1 cellular context compared by ENCODE assay signal in the genomic region with DNA sequence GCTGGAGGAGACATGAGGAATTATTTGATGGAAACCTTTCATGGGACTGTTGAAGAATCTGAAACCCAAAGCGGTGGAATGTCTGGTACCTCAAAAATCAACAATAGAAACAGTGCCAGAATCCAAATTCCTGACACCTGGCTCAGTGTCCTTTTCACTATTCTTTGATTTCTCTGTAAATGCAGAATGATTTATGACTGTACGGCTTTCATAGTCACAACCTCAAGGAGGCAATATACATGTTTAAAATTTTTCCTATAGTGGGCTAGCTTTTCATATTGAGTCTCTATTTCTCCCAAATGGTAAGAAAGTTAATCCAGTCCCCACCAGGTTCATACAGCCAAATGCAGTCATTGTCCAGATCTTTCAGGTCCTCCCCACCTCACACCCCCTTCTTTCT.
A peak's percentile ranks its signal among the peaks of the same experiment; 100 is the strongest.
TF ChIP-seq lines count a peak whose summit lies in the region.

No MANE protein-coding gene starts in this region.

TF ChIP-seq in K562, 482 proteins besides CTCF, POLR2A, EP300 and RAD21:
- TF ChIP-seq PKNOX1 (IDR thresholded peaks at IDR 0.05) (peak; percentile 54), PTTG1 (tag; IDR thresholded peaks at IDR 0.05; ENCODE audit: low read depth) (no peak), ID3 (CRISPR knock-in tag; IDR thresholded peaks at IDR 0.05) (no peak), ID3 (tag; IDR thresholded peaks at IDR 0.05) (no peak), ETS1 (conservative IDR thresholded peaks at IDR 0.05; ENCODE audit: control insufficient read depth, low read depth, low read length) (no peak), TRIM28 (IDR thresholded peaks at IDR 0.05) (no peak), KDM1A (IDR thresholded peaks at IDR 0.05) (no peak), MAZ (CRISPR knock-in tag; conservative IDR thresholded peaks at IDR 0.05 in 1 of 2, IDR thresholded peaks at IDR 0.05 in 1 of 2) (no peak), KAT2B (IDR thresholded peaks at IDR 0.05; ENCODE audit: low read depth, low read length) (no peak), PHTF2 (CRISPR knock-in tag; IDR thresholded peaks at IDR 0.05) (no peak), MEIS2 (IDR thresholded peaks at IDR 0.05; ENCODE audit: partially characterized antibody) (peak; percentile 40), THAP7 (CRISPR knock-in tag; IDR thresholded peaks at IDR 0.05) (no peak), NONO (IDR thresholded peaks at IDR 0.05; ENCODE audit: low read depth in 2 of 2, low read length in 1 of 2) (no peak), ATF1 (CRISPR knock-in tag; IDR thresholded peaks at IDR 0.05) (no peak), ATF1 (tag; IDR thresholded peaks at IDR 0.05) (no peak), PBX2 (CRISPR knock-in tag; IDR thresholded peaks at IDR 0.05; ENCODE audit: low read depth) (no peak), PBX2 (tag; conservative IDR thresholded peaks at IDR 0.05; ENCODE audit: low read depth) (peak; percentile 54)
